ENCODE assay signal across 7 cellular contexts in genomic region chr4:16140520-16141249, GRCh38.
DNase-seq lines count a peak whose midpoint lies in the region; TF ChIP-seq lines count a peak whose summit lies in the region.

No MANE protein-coding gene starts in this region.

- CTCF ChIA-PET in HEK293T (lab: Yijun Ruan, JAX), result no interaction called here

- no peak for TF ChIP-seq CTCF in tibial artery (IDR thresholded peaks at IDR 0.05)

- DNase-seq in HEK293T (ENCODE audit: extremely low spot score), result peak; percentile 22
- DNase-seq in SW 1271 (lab: John Stamatoyannopoulos, UW), result peak; percentile 47 to 59
- peak; percentile 10 for DNase-seq in foreskin melanocyte
- DNase-seq in tibial artery, result no peak
- DNase-seq in stimulated activated CD4-positive, alpha-beta T cell treated with anti-CD3 and anti-CD28 coated beads, Interleukin-12 subunit alpha, Interleukin-12 subunit beta, amount 100 ng/mL, for 4 hours, result no peak
- no peak for DNase-seq in stimulated activated CD4-positive, alpha-beta T cell treated with anti-CD3 and anti-CD28 coated beads, Interleukin-15, amount 100 ng/mL, for 24 hours
- DNase-seq in hippocampal formation (lab: John Stamatoyannopoulos, UW), result no peak

- POLR2A ChIA-PET in HEK293T (lab: Yijun Ruan, JAX), result no interaction called here

- no peaks in the 10 kb centered on the region for H3K27me3 ChIP-seq in tibial artery

- H3K27ac ChIP-seq in tibial artery, result peak overlapping the region; percentile 18 to 38

- intact Hi-C loops in tibial artery (cut with DNase I; ENCODE audit: low total_unique reads), result no loop called here

- H3K4me3 ChIP-seq in tibial artery, result no peak overlapping the region

- no peaks in the 10 kb centered on the region for H3K36me3 ChIP-seq in tibial artery

- peaks cover 0 to 11% (median 0%) of the 10 kb centered on the region in 3 donors for H3K9me3 ChIP-seq in tibial artery

- H3K4me1 ChIP-seq in tibial artery, result peaks cover 0 to 26% (median 11%) of the 10 kb centered on the region in 4 donors

TF ChIP-seq in HEK293T, 16 proteins besides CTCF, POLR2A, EP300 and RAD21:
- TF ChIP-seq NFRKB (IDR thresholded peaks at IDR 0.05) (no peak), L3MBTL2 (conservative IDR thresholded peaks at IDR 0.05) (no peak), SP1 (IDR thresholded peaks at IDR 0.05) (no peak), HDGF (IDR thresholded peaks at IDR 0.05; ENCODE audit: borderline replicate concordance) (no peak), FOXA1 (IDR thresholded peaks at IDR 0.05) (no peak), SUZ12 (IDR thresholded peaks at IDR 0.05) (no peak), CTBP1 (IDR thresholded peaks at IDR 0.05; ENCODE audit: borderline replicate concordance) (no peak), ELF4 (IDR thresholded peaks at IDR 0.05) (no peak), ARNT (IDR thresholded peaks at IDR 0.05) (no peak), TARDBP (IDR thresholded peaks at IDR 0.05) (no peak), FOXK2 (IDR thresholded peaks at IDR 0.05) (no peak), BHLHE40 (IDR thresholded peaks at IDR 0.05; ENCODE audit: borderline replicate concordance) (no peak), LEF1 (IDR thresholded peaks at IDR 0.05; ENCODE audit: borderline replicate concordance) (no peak), PKNOX1 (IDR thresholded peaks at IDR 0.05) (no peak), ZNF384 (IDR thresholded peaks at IDR 0.05) (no peak), FOXM1 (IDR thresholded peaks at IDR 0.05; ENCODE audit: borderline replicate concordance) (no peak)

Comparison
In these comparisons a context has a peak if more than half of its experiments do, and no peak if none do; other contexts are left out.
1. DNase-seq: peak in HEK293T (single experiment), SW 1271 (2 of 2) and foreskin melanocyte (single experiment); none in tibial artery (0 of 2), stimulated activated CD4-positive, alpha-beta T cell treated with anti-CD3 and anti-CD28 coated beads, Interleukin-12 subunit alpha, Interleukin-12 subunit beta, amount 100 ng/mL, for 4 hours (single experiment), stimulated activated CD4-positive, alpha-beta T cell treated with anti-CD3 and anti-CD28 coated beads, Interleukin-15, amount 100 ng/mL, for 24 hours (single experiment) and hippocampal formation (0 of 2).